In genomic region chr15:27091270-27091940, GRCh38 we compare ENCODE assay signal across 1 cellular context.
TF ChIP-seq lines count a peak whose summit lies in the region.

No MANE protein-coding gene starts in this region.

TF ChIP-seq in A549, 52 proteins besides CTCF, POLR2A, EP300 and RAD21 (continued from another document):
- TF ChIP-seq HOXB5 (CRISPR knock-in tag; IDR thresholded peaks at IDR 0.05), result no peak
- TF ChIP-seq SREBF2 (IDR thresholded peaks at IDR 0.05), result no peak
- no peak for TF ChIP-seq JUNB (IDR thresholded peaks at IDR 0.05)
- no peak for TF ChIP-seq E2F6 (IDR thresholded peaks at IDR 0.05; ENCODE audit: borderline replicate concordance, low read depth)
- no peak for TF ChIP-seq RFX5 (IDR thresholded peaks at IDR 0.05)
- no peak for TF ChIP-seq MAX (IDR thresholded peaks at IDR 0.05)
